In the genomic region with DNA sequence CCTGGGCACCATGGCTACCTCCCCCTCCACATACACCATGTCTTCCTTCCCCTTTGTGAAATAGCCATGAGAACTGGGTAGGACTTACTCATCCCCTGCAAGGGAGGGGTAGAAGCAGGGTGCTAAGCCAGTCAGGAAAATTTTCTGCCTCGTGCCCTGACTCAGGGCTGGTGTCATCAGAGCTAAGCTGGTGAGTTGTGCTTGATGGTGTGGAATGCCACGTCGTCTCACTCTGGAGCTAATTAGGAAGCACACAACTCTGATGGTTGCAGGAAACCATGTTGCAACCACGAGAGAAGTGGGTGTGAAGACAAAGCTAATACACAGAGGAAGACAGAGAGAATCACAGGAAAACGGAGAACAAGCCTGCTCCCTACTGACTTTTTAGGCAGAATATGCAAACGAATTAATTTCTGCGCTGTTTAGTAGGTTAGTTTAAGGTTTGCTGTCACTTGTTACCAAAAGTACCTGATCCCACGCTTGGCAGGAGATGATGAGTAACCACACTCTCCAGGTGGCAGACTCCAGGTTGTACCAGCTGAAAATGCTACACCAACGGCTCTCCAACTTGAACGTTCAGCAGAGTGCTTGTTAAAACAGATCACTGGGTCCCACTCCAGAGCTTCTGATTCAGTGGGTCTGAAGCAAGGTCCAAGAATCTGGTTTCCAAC, we compare ENCODE assay signal across 8 cellular contexts. TPM values are rescaled to one million over a fixed set of nuclear protein-coding genes. Genes with fewer than 3 reads are reported as not detected.
DNase-seq lines count a peak whose midpoint lies in the region; ATAC-seq, FAIRE-seq and TF ChIP-seq lines count a peak whose summit lies in the region.

No MANE protein-coding gene starts in this region.

- TF ChIP-seq EP300 in HepG2 (IDR thresholded peaks at IDR 0.05; ENCODE audit: low read depth in 2 of 2, low read length in 2 of 2) (no peak), HepG2 (CRISPR knock-in tag; IDR thresholded peaks at IDR 0.05; ENCODE audit: borderline replicate concordance) (no peak)

- peak; percentile 65 to 78 (median 73) for ATAC-seq in right lobe of liver
- ATAC-seq in HepG2, result no peak

- H3K9me3 ChIP-seq in right lobe of liver (no peaks in the 10 kb centered on the region), HepG2 (ENCODE audit: low read length) (no peaks in the 10 kb centered on the region)

- no peak for TF ChIP-seq POLR2A in right lobe of liver (IDR thresholded peaks at IDR 0.05)
- TF ChIP-seq POLR2A in HepG2 (IDR thresholded peaks at IDR 0.05; ENCODE audit: insufficient read depth in 1 of 2, low read depth in 2 of 2, low read length in 2 of 2), result no peak

- no peaks in the 10 kb centered on the region for H3K79me2 ChIP-seq in HepG2 (ENCODE audit: insufficient read depth, low read length)

- no peak for FAIRE-seq in HepG2 (lab: Jason Lieb, UNC)

- intact Hi-C loops in right lobe of liver (cut with DNase I), result no loop called here
- intact Hi-C loops in HepG2 (cut with micrococcal nuclease; ENCODE audit: unreplicated experiment), result no loop called here
- intact Hi-C loops in activated T-helper 1 cell treated with anti-CD3 and anti-CD28 coated beads, Interleukin-12 subunit alpha, Interleukin-12 subunit beta, Interleukin-2, Interleukin-4 antibody, amounts not matched to agents 30 ng/mL and 10 ng/mL and 1 ng/mL, durations not matched to agents 14 hours and 24 hours and 36 hours (cut with micrococcal nuclease), result loop anchor here (2.0 to 5.0 kb wide), 2 partner anchors 21 to 39 kb away; no protein-coding TSS in a partner anchor

- peak in 1 of 3 donors; percentile 57 for DNase-seq in right lobe of liver
- DNase-seq in HepG2 (ENCODE audit: low spot score), result no peak
- no peak for DNase-seq in activated T-helper 1 cell treated with anti-CD3 and anti-CD28 coated beads, Interleukin-12 subunit alpha, Interleukin-12 subunit beta, Interleukin-2, Interleukin-4 antibody, amounts not matched to agents 30 ng/mL and 10 ng/mL and 1 ng/mL, durations not matched to agents 14 hours and 24 hours and 36 hours (ENCODE audit: low spot score)
- peak; percentile 48 for DNase-seq in hepatic stellate cell (ENCODE audit: low spot score)
- DNase-seq in stimulated activated CD8-positive, alpha-beta memory T cell treated with anti-CD3 and anti-CD28 coated beads, Interleukin-15, amount 100 ng/mL, for 48 hours (ENCODE audit: low read depth in 2 of 2), result peak; percentile 47 to 58
- DNase-seq in DMS53 treated with DMSO at 0.1 percent for 48 hours (lab: John Stamatoyannopoulos, UW; ENCODE audit: unreplicated experiment), result no peak
- no peak for DNase-seq in COR-L47 (lab: John Stamatoyannopoulos, UW)
- DNase-seq in NCI-H1930 (lab: John Stamatoyannopoulos, UW), result no peak

- BruUV-seq in HepG2 (replicated peaks; lab: Mats Ljungman, UMichigan), result no TSS peak

- H3K27ac Mint-ChIP-seq in activated T-helper 1 cell treated with anti-CD3 and anti-CD28 coated beads, Interleukin-12 subunit alpha, Interleukin-12 subunit beta, Interleukin-2, Interleukin-4 antibody, amounts not matched to agents 30 ng/mL and 10 ng/mL and 1 ng/mL, durations not matched to agents 14 hours and 24 hours and 36 hours, result peak overlapping the region; percentile 90

- H3K36me3 ChIP-seq in right lobe of liver, result no peaks in the 10 kb centered on the region
- peaks cover 0 to 2% of the 10 kb centered on the region in 2 experiments; a peak in 1 of 5 replicates for H3K36me3 ChIP-seq in HepG2 (replicated peaks in 1 of 2; ENCODE audit: control insufficient read depth in 1 of 2, insufficient read depth in 2 of 2, low read length in 2 of 2)

- peak overlapping the region; percentile 67 for H3K4me3 Mint-ChIP-seq in activated T-helper 1 cell treated with anti-CD3 and anti-CD28 coated beads, Interleukin-12 subunit alpha, Interleukin-12 subunit beta, Interleukin-2, Interleukin-4 antibody, amounts not matched to agents 30 ng/mL and 10 ng/mL and 1 ng/mL, durations not matched to agents 14 hours and 24 hours and 36 hours

- WGBS in right lobe of liver (ENCODE audit: insufficient coverage, low coverage, low lambda C conversion rate, missing lambda C conversion rate), result 75% methylated on average over 7 of the region's 10 CpGs
- WGBS in HepG2 (ENCODE audit: low lambda C conversion rate), result 95% methylated on average over 10 of the region's 10 CpGs

- H3K4me1 ChIP-seq in right lobe of liver (no peaks in the 10 kb centered on the region), HepG2 (ENCODE audit: insufficient read depth, low read length) (no peaks in the 10 kb centered on the region)

- H3K27me3 ChIP-seq in right lobe of liver (no peaks in the 10 kb centered on the region), HepG2 (ENCODE audit: control insufficient read depth in 1 of 2, insufficient read depth in 2 of 2, low read length in 2 of 2) (no peaks in the 10 kb centered on the region)

- peaks cover 34% of the 10 kb centered on the region for H3K4me1 Mint-ChIP-seq in activated T-helper 1 cell treated with anti-CD3 and anti-CD28 coated beads, Interleukin-12 subunit alpha, Interleukin-12 subunit beta, Interleukin-2, Interleukin-4 antibody, amounts not matched to agents 30 ng/mL and 10 ng/mL and 1 ng/mL, durations not matched to agents 14 hours and 24 hours and 36 hours (ENCODE audit: low read depth)

- H3K27ac ChIP-seq in right lobe of liver (peak overlapping the region in 2 of 3 donors; percentile 12 to 37), HepG2 (ENCODE audit: extremely low read length, insufficient read depth, low read length) (no peak overlapping the region)

- no peaks in the 10 kb centered on the region for H4K20me1 ChIP-seq in HepG2 (ENCODE audit: insufficient read depth, low read length)

- H3K4me2 ChIP-seq in HepG2 (ENCODE audit: low read depth, low read length), result no peak overlapping the region

- CTCF ChIA-PET in HepG2 (lab: Yijun Ruan, JAX; ENCODE audit: low intra/inter-chr PET ratio, low total read pairs), result no interaction called here

- peaks cover 24% of the 10 kb centered on the region for H3K36me3 Mint-ChIP-seq in activated T-helper 1 cell treated with anti-CD3 and anti-CD28 coated beads, Interleukin-12 subunit alpha, Interleukin-12 subunit beta, Interleukin-2, Interleukin-4 antibody, amounts not matched to agents 30 ng/mL and 10 ng/mL and 1 ng/mL, durations not matched to agents 14 hours and 24 hours and 36 hours (ENCODE audit: low read depth)

- in situ Hi-C loops in HepG2 (cut with HindIII; ENCODE audit: extremely low pct_ligation_motif_present, low pct_unique_long_range_greater_than_20kb), result no loop called here

- H3K9ac ChIP-seq in HepG2 (ENCODE audit: insufficient read depth, low read depth, low read length), result no peak overlapping the region

- H3K9me3 Mint-ChIP-seq in activated T-helper 1 cell treated with anti-CD3 and anti-CD28 coated beads, Interleukin-12 subunit alpha, Interleukin-12 subunit beta, Interleukin-2, Interleukin-4 antibody, amounts not matched to agents 30 ng/mL and 10 ng/mL and 1 ng/mL, durations not matched to agents 14 hours and 24 hours and 36 hours, result no peaks in the 10 kb centered on the region

- no peak for TF ChIP-seq CTCF in right lobe of liver (IDR thresholded peaks at IDR 0.05)
- TF ChIP-seq CTCF in HepG2 (CRISPR knock-in tag; IDR thresholded peaks at IDR 0.05), result no peak

- H2AFZ ChIP-seq in HepG2 (ENCODE audit: low read length), result no peak overlapping the region

- POLR2A ChIA-PET in HepG2 (lab: Yijun Ruan, JAX), result no interaction called here

- H3K27me3 Mint-ChIP-seq in activated T-helper 1 cell treated with anti-CD3 and anti-CD28 coated beads, Interleukin-12 subunit alpha, Interleukin-12 subunit beta, Interleukin-2, Interleukin-4 antibody, amounts not matched to agents 30 ng/mL and 10 ng/mL and 1 ng/mL, durations not matched to agents 14 hours and 24 hours and 36 hours (ENCODE audit: insufficient read depth), result no peaks in the 10 kb centered on the region

- H3K4me3 ChIP-seq in right lobe of liver (no peak overlapping the region), HepG2 (replicated peaks in 1 of 3; ENCODE audit: insufficient read depth in 1 of 3, low read depth in 2 of 3, low read length in 3 of 3) (no peak overlapping the region)

- TF ChIP-seq RAD21 in HepG2 (CRISPR knock-in tag; IDR thresholded peaks at IDR 0.05), result no peak

TF ChIP-seq in HepG2, 621 proteins besides CTCF, POLR2A, EP300 and RAD21:
- TF ChIP-seq KDM3A (CRISPR knock-in tag; IDR thresholded peaks at IDR 0.05; ENCODE audit: low read depth), result no peak

RNA-seq across cellular contexts. Expression of a gene that starts 54.5 kb away (rescaled TPM):
- 10 to 100 TPM in 2 of 6 experiments, 1 to 10 TPM in 4; 6.9 to 27.4 (median 9.0) TPM for total RNA-seq in right lobe of liver
- 6.2 and 7.2 TPM in 2 replicates for total RNA-seq in HepG2 (2016; rRNA removed; fragmentation: Illumina TruSeq; extraction: Trizol)
- 2.5 and 3.0 TPM in 2 replicates for total RNA-seq in HepG2 (2016; cell fraction: cytosol; rRNA removed; fragmentation: Illumina TruSeq; extraction: Trizol; ENCODE audit: low read depth)
- 4.8 and 6.1 TPM in 2 replicates for total RNA-seq in HepG2 (2016; cell fraction: insoluble cytoplasmic fraction; rRNA removed; fragmentation: Illumina TruSeq; extraction: Trizol)
- total RNA-seq in HepG2 (2016; cell fraction: membrane; rRNA removed; fragmentation: Illumina TruSeq; extraction: Trizol), result 3.2 and 4.9 TPM in 2 replicates
- 5.9 and 8.3 TPM in 2 replicates for total RNA-seq in HepG2 (2016; cell fraction: nucleus; rRNA removed; fragmentation: Illumina TruSeq; extraction: Trizol)
- polyA plus RNA-seq in HepG2 (2011; rRNA removed), result 7.0 and 7.8 TPM in 2 replicates
- polyA plus RNA-seq in HepG2 (2011; cell fraction: cytosol; rRNA removed), result 3.7 and 4.6 TPM in 2 replicates
- polyA plus RNA-seq in HepG2 (2011; cell fraction: nucleus; rRNA removed), result 14.1 and 17.0 TPM in 2 replicates
- 7.2 and 8.7 TPM in 2 replicates for polyA plus RNA-seq in HepG2 (2012)
- polyA plus RNA-seq in HepG2 (2016; cell fraction: cytosol; fragmentation: Illumina TruSeq; extraction: Trizol; ENCODE audit: low read depth), result 1.5 and 2.9 TPM in 2 replicates
- 3.6 and 4.4 TPM in 2 replicates for polyA plus RNA-seq in HepG2 (2016; cell fraction: insoluble cytoplasmic fraction; fragmentation: Illumina TruSeq; extraction: Trizol; ENCODE audit: low read depth)
- 2.6 and 3.6 TPM in 2 replicates for polyA plus RNA-seq in HepG2 (2016; cell fraction: membrane; fragmentation: Illumina TruSeq; extraction: Trizol; ENCODE audit: low read depth)
- polyA plus RNA-seq in HepG2 (2016; cell fraction: nucleus; fragmentation: Illumina TruSeq; extraction: Trizol; ENCODE audit: insufficient read depth, low read depth), result 8.3 and 9.7 TPM in 2 replicates
- 22.6 and 29.6 TPM in 2 replicates for polyA minus RNA-seq in HepG2 (2011; rRNA and poly(A)+ RNA removed; ENCODE audit: low replicate concordance)
- polyA minus RNA-seq in HepG2 (2011; cell fraction: cytosol; rRNA and poly(A)+ RNA removed), result 6.8 and 10.3 TPM in 2 replicates
- 17.4 and 22.1 TPM in 2 replicates for polyA minus RNA-seq in HepG2 (2011; cell fraction: nucleus; rRNA and poly(A)+ RNA removed)
- 88.6 and 91.9 TPM in 2 replicates for total RNA-seq in activated T-helper 1 cell treated with anti-CD3 and anti-CD28 coated beads, Interleukin-12 subunit alpha, Interleukin-12 subunit beta, Interleukin-2, Interleukin-4 antibody, amounts not matched to agents 30 ng/mL and 10 ng/mL and 1 ng/mL, durations not matched to agents 14 hours and 24 hours and 36 hours

Comparison
In these comparisons a context has a peak if more than half of its experiments do, and no peak if none do; other contexts are left out.
1. DNase-seq: peak in hepatic stellate cell (single experiment) and stimulated activated CD8-positive, alpha-beta memory T cell treated with anti-CD3 and anti-CD28 coated beads, Interleukin-15, amount 100 ng/mL, for 48 hours (2 of 2); none in HepG2 (single experiment), activated T-helper 1 cell treated with anti-CD3 and anti-CD28 coated beads, Interleukin-12 subunit alpha, Interleukin-12 subunit beta, Interleukin-2, Interleukin-4 antibody, amounts not matched to agents 30 ng/mL and 10 ng/mL and 1 ng/mL, durations not matched to agents 14 hours and 24 hours and 36 hours (single experiment), DMS53 treated with DMSO at 0.1 percent for 48 hours (single experiment), COR-L47 (single experiment) and NCI-H1930 (0 of 2).